In genomic region chr14:104691546-104692260, GRCh38 we compare ENCODE assay signal across 11 cellular contexts. TPM values are rescaled to one million over a fixed set of nuclear protein-coding genes. Genes with fewer than 3 reads are reported as not detected.
DNase-seq lines count a peak whose midpoint lies in the region; ATAC-seq and TF ChIP-seq lines count a peak whose summit lies in the region.
"Had no signal": no experiment of that assay in that cellular context is flagged by ENCODE, and none has a peak within 500 bp of the region (broad histone marks: within the 10 kb centered on the region; RNA-seq: fewer than 3 reads in every experiment).

No MANE protein-coding gene starts in this region.

- H3K79me2 ChIP-seq in Loucy (ENCODE audit: insufficient read depth, low read length) = peaks cover 70% of the 10 kb centered on the region
- H3K79me2 ChIP-seq in osteoblast (ENCODE audit: insufficient read depth, low read length) = peaks cover 72% of the 10 kb centered on the region
- peaks cover 12% of the 10 kb centered on the region for H3K79me2 ChIP-seq in MM.1S (ENCODE audit: low read length)

- H3K36me3 ChIP-seq in CD4-positive, CD25-positive, alpha-beta regulatory T cell (ENCODE audit: control insufficient read depth, insufficient read depth, low read length) = no peaks in the 10 kb centered on the region
- H3K36me3 ChIP-seq in Loucy (ENCODE audit: insufficient read depth, low read length) = peaks cover 5% of the 10 kb centered on the region; the same call in 1 of the 2 replicates
- no peaks in the 10 kb centered on the region for H3K36me3 ChIP-seq in colonic mucosa
- H3K36me3 ChIP-seq in osteoblast (ENCODE audit: insufficient read depth, low read length) = peaks cover 10% of the 10 kb centered on the region
- H3K36me3 ChIP-seq in MM.1S (replicated peaks; ENCODE audit: insufficient read depth, low read length) = no peaks in the 10 kb centered on the region

- no peak for DNase-seq in CD4-positive, CD25-positive, alpha-beta regulatory T cell
- DNase-seq in colonic mucosa (no peak), osteoblast (ENCODE audit: insufficient read length, low spot score, missing footprints) (no peak), left colon (no peak), MM.1S (no peak)
- DNase-seq in activated CD4-positive, alpha-beta T cell treated with anti-CD3 and anti-CD28 coated beads for 1 hour = no peak
- DNase-seq: NCI-H2029, SHP77 treated with DMSO at 0.1 percent for 48 hours had no signal

- H3K27ac ChIP-seq in CD4-positive, CD25-positive, alpha-beta regulatory T cell (ENCODE audit: insufficient read depth, low read length, poor library complexity, severe bottlenecking) = peak overlapping the region; percentile 23
- no peak overlapping the region for H3K27ac ChIP-seq in colonic mucosa
- no peak overlapping the region for H3K27ac ChIP-seq in osteoblast (ENCODE audit: low read depth, low read length)
- no peak overlapping the region for H3K27ac ChIP-seq in MM.1S (ENCODE audit: low read length)

- H3K36me3 Mint-ChIP-seq in CD4-positive, CD25-positive, alpha-beta regulatory T cell = no peaks in the 10 kb centered on the region

- H3K4me2 ChIP-seq in Loucy (ENCODE audit: low read depth, low read length, poor library complexity, severe bottlenecking) (peak overlapping the region; percentile 98), osteoblast (ENCODE audit: insufficient read depth, low read length) (peak overlapping the region; percentile 83), MM.1S (ENCODE audit: low read depth, low read length) (no peak overlapping the region)

- H3K9me3 ChIP-seq in CD4-positive, CD25-positive, alpha-beta regulatory T cell (ENCODE audit: control insufficient read depth in 2 of 2, low read length in 2 of 2) = no peaks in the 10 kb centered on the region
- no peaks in the 10 kb centered on the region for H3K9me3 ChIP-seq in Loucy (ENCODE audit: insufficient read depth, low read depth, low read length)
- H3K9me3 ChIP-seq in colonic mucosa = no peaks in the 10 kb centered on the region
- H3K9me3 ChIP-seq in osteoblast (ENCODE audit: low read depth, low read length) = no peaks in the 10 kb centered on the region
- no peaks in the 10 kb centered on the region for H3K9me3 ChIP-seq in MM.1S (replicated peaks; ENCODE audit: insufficient read depth, low read length)

- H3F3A ChIP-seq in Loucy (ENCODE audit: low read depth) (0 out of 2 replicates have a peak, but pooled peaks cover 2% of the 10 kb centered on the region), MM.1S (ENCODE audit: insufficient read depth, low read length) (no peaks in the 10 kb centered on the region)

- peak overlapping the region; percentile 60 to 82 (median 65) for H3K27ac Mint-ChIP-seq in CD4-positive, CD25-positive, alpha-beta regulatory T cell

- H4K20me1 ChIP-seq in Loucy (ENCODE audit: insufficient read depth, low read length, poor library complexity, severe bottlenecking) (peaks cover 33% of the 10 kb centered on the region), osteoblast (ENCODE audit: insufficient read depth, low read length) (peaks cover 62% of the 10 kb centered on the region), MM.1S (ENCODE audit: insufficient read depth, low read length) (no peaks in the 10 kb centered on the region)

- H2AFZ ChIP-seq in Loucy (ENCODE audit: low read length) (no peak overlapping the region), osteoblast (ENCODE audit: low read length) (no peak overlapping the region), MM.1S (ENCODE audit: low read length) (no peak overlapping the region)

- peak overlapping the region in 3 of 4 donors; percentile 83 to 87 (median 87) for H3K4me3 Mint-ChIP-seq in CD4-positive, CD25-positive, alpha-beta regulatory T cell

- H3K4me1 ChIP-seq in CD4-positive, CD25-positive, alpha-beta regulatory T cell (ENCODE audit: control insufficient read depth, insufficient read depth, low read length, poor library complexity, severe bottlenecking) = peaks cover 91% of the 10 kb centered on the region
- peaks cover 74% of the 10 kb centered on the region for H3K4me1 ChIP-seq in Loucy (ENCODE audit: insufficient read depth, low read length, poor library complexity, severe bottlenecking)
- peaks cover 27% of the 10 kb centered on the region for H3K4me1 ChIP-seq in colonic mucosa
- H3K4me1 ChIP-seq in osteoblast (ENCODE audit: insufficient read depth, low read length) = peaks cover 20% of the 10 kb centered on the region
- H3K4me1 ChIP-seq in MM.1S (ENCODE audit: low read length) = no peaks in the 10 kb centered on the region

- no peak overlapping the region for H3K4me3 ChIP-seq in CD4-positive, CD25-positive, alpha-beta regulatory T cell (ENCODE audit: low read depth, low read length)
- peak overlapping the region; percentile 99 for H3K4me3 ChIP-seq in Loucy (ENCODE audit: low read length, poor library complexity, severe bottlenecking)
- H3K4me3 ChIP-seq in colonic mucosa = no peak overlapping the region
- peak overlapping the region; percentile 91 for H3K4me3 ChIP-seq in osteoblast (ENCODE audit: insufficient read depth, low read length)
- no peak overlapping the region for H3K4me3 ChIP-seq in MM.1S (ENCODE audit: low read length)

- H3K9me3 Mint-ChIP-seq in CD4-positive, CD25-positive, alpha-beta regulatory T cell = no peaks in the 10 kb centered on the region

- H3K4me1 Mint-ChIP-seq in CD4-positive, CD25-positive, alpha-beta regulatory T cell = peaks cover 0 to 75% (median 24%) of the 10 kb centered on the region in 4 donors

- H3K9me2 ChIP-seq in Loucy (replicated peaks; ENCODE audit: low read depth, low read length) = no peaks in the 10 kb centered on the region
- H3K9me2 ChIP-seq in MM.1S (replicated peaks; ENCODE audit: insufficient read depth, low read length) = no peaks in the 10 kb centered on the region

- no peak for TF ChIP-seq CTCF in Loucy (conservative IDR thresholded peaks at IDR 0.05; ENCODE audit: low read length)
- TF ChIP-seq CTCF in colonic mucosa (IDR thresholded peaks at IDR 0.05) = no peak
- TF ChIP-seq CTCF in osteoblast (IDR thresholded peaks at IDR 0.05; ENCODE audit: extremely low read depth, low read depth, low read length) = no peak
- TF ChIP-seq CTCF in MM.1S (IDR thresholded peaks at IDR 0.05; ENCODE audit: low read length) = no peak

- H3K9ac ChIP-seq in Loucy (ENCODE audit: low read depth, low read length, poor library complexity, severe bottlenecking) (peak overlapping the region; percentile 99), colonic mucosa (ENCODE audit: low read depth in 2 of 2, low read length in 2 of 2) (peak overlapping the region; percentile 52 to 95), MM.1S (ENCODE audit: low read length) (no peak overlapping the region)

- intact Hi-C loops in colonic mucosa (cut with DNase I) (no loop called here), left colon (cut with DNase I, micrococcal nuclease) (no loop called here)

- no peak for ATAC-seq in CD4-positive, CD25-positive, alpha-beta regulatory T cell (ENCODE audit: low read depth in 2 of 2)
- ATAC-seq in HG02678 (IDR thresholded peaks at IDR 0.05; ENCODE audit: unreplicated experiment) = no peak
- ATAC-seq in left colon = no peak
- ATAC-seq: sciatic nerve had no signal

- H3K27me3 Mint-ChIP-seq in CD4-positive, CD25-positive, alpha-beta regulatory T cell = no peaks in the 10 kb centered on the region

- H3K27me3 ChIP-seq in CD4-positive, CD25-positive, alpha-beta regulatory T cell (ENCODE audit: control insufficient read depth, insufficient read depth, low read length) = no peaks in the 10 kb centered on the region
- H3K27me3 ChIP-seq in Loucy (ENCODE audit: insufficient read depth, low read length, poor library complexity, severe bottlenecking) (no peaks in the 10 kb centered on the region), colonic mucosa (no peaks in the 10 kb centered on the region), osteoblast (ENCODE audit: insufficient read depth, low read length) (no peaks in the 10 kb centered on the region), MM.1S (replicated peaks; ENCODE audit: insufficient read depth, low read length) (no peaks in the 10 kb centered on the region)

RNA-seq across cellular contexts. Expression of gene INF2, which starts 2.3 kb away (rescaled TPM):
- 74.3 TPM for total RNA-seq in CD4-positive, CD25-positive, alpha-beta regulatory T cell
- polyA plus RNA-seq in CD4-positive, CD25-positive, alpha-beta regulatory T cell = 1 to 10 TPM; 4.2 to 8.9 (median 6.6) TPM
- total RNA-seq in colonic mucosa (100 to 1,000 TPM; 162 to 264 TPM), osteoblast (46.6 and 49.2 TPM in 2 replicates), left colon (100 to 1,000 TPM; 187 to 203 TPM)

RNA-seq across cellular contexts. Expression of gene ADSS1, which starts 32.3 kb away (rescaled TPM):
- 1.9 TPM for total RNA-seq in CD4-positive, CD25-positive, alpha-beta regulatory T cell
- 1 to 10 TPM in 2 of 4 donors, under 1 TPM in 2; 0.10 to 1.7 (median 1.0) TPM for polyA plus RNA-seq in CD4-positive, CD25-positive, alpha-beta regulatory T cell
- 1 to 10 TPM; 3.5 to 4.0 TPM for total RNA-seq in colonic mucosa
- total RNA-seq in osteoblast = 2.1 and 4.3 TPM in 2 replicates
- 1 to 10 TPM; 3.3 to 4.4 TPM for total RNA-seq in left colon

Comparison
In these comparisons a context has a peak if more than half of its experiments do, and no peak if none do; other contexts are left out.
1. H3K4me3 ChIP-seq: peak in Loucy (single experiment) and osteoblast (single experiment); none in CD4-positive, CD25-positive, alpha-beta regulatory T cell (single experiment), colonic mucosa (single experiment) and MM.1S (single experiment).